In the genomic region with DNA sequence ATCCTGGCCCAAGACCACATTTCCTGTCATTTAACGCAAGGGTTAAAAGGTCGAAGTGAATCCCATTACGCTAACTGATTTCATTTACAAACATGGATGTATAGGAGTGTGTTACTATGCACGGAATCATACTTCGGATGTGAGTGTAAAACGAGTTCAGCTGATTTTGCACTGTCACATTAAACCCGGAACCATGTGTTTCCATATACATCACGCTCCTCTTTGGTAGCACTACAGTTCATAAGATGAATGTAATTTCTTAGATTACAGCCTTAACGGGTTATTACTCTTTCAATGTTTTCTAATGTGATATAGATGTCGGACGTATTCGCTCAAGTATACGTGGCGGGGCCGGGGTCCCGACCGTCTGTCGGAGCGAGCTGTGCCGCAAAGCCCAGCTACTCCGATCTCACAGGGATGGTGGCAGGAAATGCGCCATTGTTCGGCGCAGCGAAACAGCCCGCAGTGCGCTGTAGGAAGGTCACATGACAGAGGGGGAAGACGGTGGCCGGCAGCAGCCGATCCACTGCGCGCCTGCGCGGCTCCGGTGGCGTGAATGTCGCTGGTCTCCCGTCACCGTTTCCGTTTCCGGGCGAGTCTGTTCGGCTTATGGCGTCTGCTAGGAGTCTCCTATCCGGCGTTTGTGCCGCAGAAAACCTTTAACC, we compare ENCODE assay signal across 1 cellular context.
TF ChIP-seq lines count a peak whose summit lies in the region.

No MANE protein-coding gene starts in this region.

TF ChIP-seq in HepG2, 621 proteins besides CTCF, POLR2A, EP300 and RAD21 (continued from another document and continues in another):
- TF ChIP-seq, protein P1, sequence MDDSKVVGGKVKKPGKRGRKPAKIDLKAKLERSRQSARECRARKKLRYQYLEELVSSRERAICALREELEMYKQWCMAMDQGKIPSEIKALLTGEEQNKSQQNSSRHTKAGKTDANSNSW (CRISPR knock-in tag; IDR thresholded peaks at IDR 0.05; ENCODE audit: borderline replicate concordance) = no peak
- TF ChIP-seq, protein P2, sequence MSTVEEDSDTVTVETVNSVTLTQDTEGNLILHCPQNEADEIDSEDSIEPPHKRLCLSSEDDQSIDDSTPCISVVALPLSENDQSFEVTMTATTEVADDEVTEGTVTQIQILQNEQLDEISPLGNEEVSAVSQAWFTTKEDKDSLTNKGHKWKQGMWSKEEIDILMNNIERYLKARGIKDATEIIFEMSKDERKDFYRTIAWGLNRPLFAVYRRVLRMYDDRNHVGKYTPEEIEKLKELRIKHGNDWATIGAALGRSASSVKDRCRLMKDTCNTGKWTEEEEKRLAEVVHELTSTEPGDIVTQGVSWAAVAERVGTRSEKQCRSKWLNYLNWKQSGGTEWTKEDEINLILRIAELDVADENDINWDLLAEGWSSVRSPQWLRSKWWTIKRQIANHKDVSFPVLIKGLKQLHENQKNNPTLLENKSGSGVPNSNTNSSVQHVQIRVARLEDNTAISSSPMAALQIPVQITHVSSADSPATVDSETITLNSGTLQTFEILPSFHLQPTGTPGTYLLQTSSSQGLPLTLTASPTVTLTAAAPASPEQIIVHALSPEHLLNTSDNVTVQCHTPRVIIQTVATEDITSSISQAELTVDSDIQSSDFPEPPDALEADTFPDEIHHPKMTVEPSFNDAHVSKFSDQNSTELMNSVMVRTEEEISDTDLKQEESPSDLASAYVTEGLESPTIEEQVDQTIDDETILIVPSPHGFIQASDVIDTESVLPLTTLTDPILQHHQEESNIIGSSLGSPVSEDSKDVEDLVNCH (CRISPR knock-in tag; IDR thresholded peaks at IDR 0.05) = no peak
- TF ChIP-seq ATF1 (CRISPR knock-in tag; IDR thresholded peaks at IDR 0.05) (peak; percentile 82), MED1 (CRISPR knock-in tag; IDR thresholded peaks at IDR 0.05) (peak; percentile 8; the same call in 1 of the 2 replicates), ZBTB1 (CRISPR knock-in tag; IDR thresholded peaks at IDR 0.05; ENCODE audit: borderline replicate concordance) (no peak), TGIF2 (CRISPR knock-in tag; IDR thresholded peaks at IDR 0.05) (no peak), ATRX (CRISPR knock-in tag; IDR thresholded peaks at IDR 0.05; ENCODE audit: borderline replicate concordance) (no peak), TOE1 (CRISPR knock-in tag; IDR thresholded peaks at IDR 0.05) (no peak), ZNF761 (CRISPR knock-in tag; conservative IDR thresholded peaks at IDR 0.05) (no peak), HNRNPLL (IDR thresholded peaks at IDR 0.05; ENCODE audit: low read depth, low read length, poor library complexity, severe bottlenecking) (peak; percentile 39), ZNF563 (CRISPR knock-in tag; IDR thresholded peaks at IDR 0.05) (no peak), JARID2 (CRISPR knock-in tag; IDR thresholded peaks at IDR 0.05; ENCODE audit: insufficient replicate concordance) (no peak), PRPF4 (IDR thresholded peaks at IDR 0.05; ENCODE audit: low read depth, low read length, poor library complexity, severe bottlenecking) (no peak), HNRNPH1 (optimal IDR thresholded peaks at IDR 0.05; ENCODE audit: low read depth, low read length) (no peak), ZNF264 (CRISPR knock-in tag; IDR thresholded peaks at IDR 0.05) (no peak), ZNF564 (CRISPR knock-in tag; IDR thresholded peaks at IDR 0.05) (no peak), XRCC5 (optimal IDR thresholded peaks at IDR 0.05; ENCODE audit: low read length) (no peak), GATAD1 (CRISPR knock-in tag; IDR thresholded peaks at IDR 0.05) (peak; percentile 80), SMC3 (IDR thresholded peaks at IDR 0.05; ENCODE audit: low read length) (no peak), ZNF674 (CRISPR knock-in tag; IDR thresholded peaks at IDR 0.05; ENCODE audit: low read depth) (no peak), MED13 (CRISPR knock-in tag; IDR thresholded peaks at IDR 0.05) (no peak), SNAPC2 (CRISPR knock-in tag; IDR thresholded peaks at IDR 0.05) (no peak), ZNF431 (CRISPR knock-in tag; IDR thresholded peaks at IDR 0.05; ENCODE audit: borderline replicate concordance, low read depth) (no peak), ZNF274 (CRISPR knock-in tag; IDR thresholded peaks at IDR 0.05) (no peak), TCF12 (IDR thresholded peaks at IDR 0.05) (no peak), TCF12 (CRISPR knock-in tag; IDR thresholded peaks at IDR 0.05) (no peak), ZNF263 (CRISPR knock-in tag; IDR thresholded peaks at IDR 0.05) (no peak), ZEB1 (IDR thresholded peaks at IDR 0.05; ENCODE audit: insufficient replicate concordance, low read depth) (no peak), KLF12 (CRISPR knock-in tag; IDR thresholded peaks at IDR 0.05; ENCODE audit: borderline replicate concordance) (no peak), NKX3-1 (CRISPR knock-in tag; IDR thresholded peaks at IDR 0.05) (no peak), PLRG1 (conservative IDR thresholded peaks at IDR 0.05) (no peak), ISX (CRISPR knock-in tag; conservative IDR thresholded peaks at IDR 0.05) (no peak)
- TF ChIP-seq, protein P3, sequence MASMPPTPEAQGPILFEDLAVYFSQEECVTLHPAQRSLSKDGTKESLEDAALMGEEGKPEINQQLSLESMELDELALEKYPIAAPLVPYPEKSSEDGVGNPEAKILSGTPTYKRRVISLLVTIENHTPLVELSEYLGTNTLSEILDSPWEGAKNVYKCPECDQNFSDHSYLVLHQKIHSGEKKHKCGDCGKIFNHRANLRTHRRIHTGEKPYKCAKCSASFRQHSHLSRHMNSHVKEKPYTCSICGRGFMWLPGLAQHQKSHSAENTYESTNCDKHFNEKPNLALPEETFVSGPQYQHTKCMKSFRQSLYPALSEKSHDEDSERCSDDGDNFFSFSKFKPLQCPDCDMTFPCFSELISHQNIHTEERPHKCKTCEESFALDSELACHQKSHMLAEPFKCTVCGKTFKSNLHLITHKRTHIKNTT (CRISPR knock-in tag; IDR thresholded peaks at IDR 0.05) = no peak
- TF ChIP-seq, protein P4, sequence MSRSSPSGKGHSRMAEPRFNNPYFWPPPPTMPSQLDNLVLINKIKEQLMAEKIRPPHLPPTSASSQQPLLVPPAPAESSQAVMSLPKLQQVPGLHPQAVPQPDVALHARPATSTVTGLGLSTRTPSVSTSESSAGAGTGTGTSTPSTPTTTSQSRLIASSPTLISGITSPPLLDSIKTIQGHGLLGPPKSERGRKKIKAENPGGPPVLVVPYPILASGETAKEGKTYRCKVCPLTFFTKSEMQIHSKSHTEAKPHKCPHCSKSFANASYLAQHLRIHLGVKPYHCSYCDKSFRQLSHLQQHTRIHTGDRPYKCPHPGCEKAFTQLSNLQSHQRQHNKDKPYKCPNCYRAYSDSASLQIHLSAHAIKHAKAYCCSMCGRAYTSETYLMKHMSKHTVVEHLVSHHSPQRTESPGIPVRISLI (CRISPR knock-in tag; IDR thresholded peaks at IDR 0.05; ENCODE audit: borderline replicate concordance) = no peak
- TF ChIP-seq, protein P5, sequence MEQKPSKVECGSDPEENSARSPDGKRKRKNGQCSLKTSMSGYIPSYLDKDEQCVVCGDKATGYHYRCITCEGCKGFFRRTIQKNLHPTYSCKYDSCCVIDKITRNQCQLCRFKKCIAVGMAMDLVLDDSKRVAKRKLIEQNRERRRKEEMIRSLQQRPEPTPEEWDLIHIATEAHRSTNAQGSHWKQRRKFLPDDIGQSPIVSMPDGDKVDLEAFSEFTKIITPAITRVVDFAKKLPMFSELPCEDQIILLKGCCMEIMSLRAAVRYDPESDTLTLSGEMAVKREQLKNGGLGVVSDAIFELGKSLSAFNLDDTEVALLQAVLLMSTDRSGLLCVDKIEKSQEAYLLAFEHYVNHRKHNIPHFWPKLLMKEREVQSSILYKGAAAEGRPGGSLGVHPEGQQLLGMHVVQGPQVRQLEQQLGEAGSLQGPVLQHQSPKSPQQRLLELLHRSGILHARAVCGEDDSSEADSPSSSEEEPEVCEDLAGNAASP (CRISPR knock-in tag; IDR thresholded peaks at IDR 0.05; ENCODE audit: borderline replicate concordance) = no peak
- TF ChIP-seq, protein P6, sequence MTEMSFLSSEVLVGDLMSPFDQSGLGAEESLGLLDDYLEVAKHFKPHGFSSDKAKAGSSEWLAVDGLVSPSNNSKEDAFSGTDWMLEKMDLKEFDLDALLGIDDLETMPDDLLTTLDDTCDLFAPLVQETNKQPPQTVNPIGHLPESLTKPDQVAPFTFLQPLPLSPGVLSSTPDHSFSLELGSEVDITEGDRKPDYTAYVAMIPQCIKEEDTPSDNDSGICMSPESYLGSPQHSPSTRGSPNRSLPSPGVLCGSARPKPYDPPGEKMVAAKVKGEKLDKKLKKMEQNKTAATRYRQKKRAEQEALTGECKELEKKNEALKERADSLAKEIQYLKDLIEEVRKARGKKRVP (CRISPR knock-in tag; IDR thresholded peaks at IDR 0.05) = no peak
- TF ChIP-seq, protein P7, sequence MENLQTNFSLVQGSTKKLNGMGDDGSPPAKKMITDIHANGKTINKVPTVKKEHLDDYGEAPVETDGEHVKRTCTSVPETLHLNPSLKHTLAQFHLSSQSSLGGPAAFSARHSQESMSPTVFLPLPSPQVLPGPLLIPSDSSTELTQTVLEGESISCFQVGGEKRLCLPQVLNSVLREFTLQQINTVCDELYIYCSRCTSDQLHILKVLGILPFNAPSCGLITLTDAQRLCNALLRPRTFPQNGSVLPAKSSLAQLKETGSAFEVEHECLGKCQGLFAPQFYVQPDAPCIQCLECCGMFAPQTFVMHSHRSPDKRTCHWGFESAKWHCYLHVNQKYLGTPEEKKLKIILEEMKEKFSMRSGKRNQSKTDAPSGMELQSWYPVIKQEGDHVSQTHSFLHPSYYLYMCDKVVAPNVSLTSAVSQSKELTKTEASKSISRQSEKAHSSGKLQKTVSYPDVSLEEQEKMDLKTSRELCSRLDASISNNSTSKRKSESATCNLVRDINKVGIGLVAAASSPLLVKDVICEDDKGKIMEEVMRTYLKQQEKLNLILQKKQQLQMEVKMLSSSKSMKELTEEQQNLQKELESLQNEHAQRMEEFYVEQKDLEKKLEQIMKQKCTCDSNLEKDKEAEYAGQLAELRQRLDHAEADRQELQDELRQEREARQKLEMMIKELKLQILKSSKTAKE (CRISPR knock-in tag; IDR thresholded peaks at IDR 0.05; ENCODE audit: borderline replicate concordance) = no peak
- TF ChIP-seq, protein P8, sequence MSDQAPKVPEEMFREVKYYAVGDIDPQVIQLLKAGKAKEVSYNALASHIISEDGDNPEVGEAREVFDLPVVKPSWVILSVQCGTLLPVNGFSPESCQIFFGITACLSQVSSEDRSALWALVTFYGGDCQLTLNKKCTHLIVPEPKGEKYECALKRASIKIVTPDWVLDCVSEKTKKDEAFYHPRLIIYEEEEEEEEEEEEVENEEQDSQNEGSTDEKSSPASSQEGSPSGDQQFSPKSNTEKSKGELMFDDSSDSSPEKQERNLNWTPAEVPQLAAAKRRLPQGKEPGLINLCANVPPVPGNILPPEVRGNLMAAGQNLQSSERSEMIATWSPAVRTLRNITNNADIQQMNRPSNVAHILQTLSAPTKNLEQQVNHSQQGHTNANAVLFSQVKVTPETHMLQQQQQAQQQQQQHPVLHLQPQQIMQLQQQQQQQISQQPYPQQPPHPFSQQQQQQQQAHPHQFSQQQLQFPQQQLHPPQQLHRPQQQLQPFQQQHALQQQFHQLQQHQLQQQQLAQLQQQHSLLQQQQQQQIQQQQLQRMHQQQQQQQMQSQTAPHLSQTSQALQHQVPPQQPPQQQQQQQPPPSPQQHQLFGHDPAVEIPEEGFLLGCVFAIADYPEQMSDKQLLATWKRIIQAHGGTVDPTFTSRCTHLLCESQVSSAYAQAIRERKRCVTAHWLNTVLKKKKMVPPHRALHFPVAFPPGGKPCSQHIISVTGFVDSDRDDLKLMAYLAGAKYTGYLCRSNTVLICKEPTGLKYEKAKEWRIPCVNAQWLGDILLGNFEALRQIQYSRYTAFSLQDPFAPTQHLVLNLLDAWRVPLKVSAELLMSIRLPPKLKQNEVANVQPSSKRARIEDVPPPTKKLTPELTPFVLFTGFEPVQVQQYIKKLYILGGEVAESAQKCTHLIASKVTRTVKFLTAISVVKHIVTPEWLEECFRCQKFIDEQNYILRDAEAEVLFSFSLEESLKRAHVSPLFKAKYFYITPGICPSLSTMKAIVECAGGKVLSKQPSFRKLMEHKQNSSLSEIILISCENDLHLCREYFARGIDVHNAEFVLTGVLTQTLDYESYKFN (CRISPR knock-in tag; conservative IDR thresholded peaks at IDR 0.05) = no peak
- TF ChIP-seq, protein P9, sequence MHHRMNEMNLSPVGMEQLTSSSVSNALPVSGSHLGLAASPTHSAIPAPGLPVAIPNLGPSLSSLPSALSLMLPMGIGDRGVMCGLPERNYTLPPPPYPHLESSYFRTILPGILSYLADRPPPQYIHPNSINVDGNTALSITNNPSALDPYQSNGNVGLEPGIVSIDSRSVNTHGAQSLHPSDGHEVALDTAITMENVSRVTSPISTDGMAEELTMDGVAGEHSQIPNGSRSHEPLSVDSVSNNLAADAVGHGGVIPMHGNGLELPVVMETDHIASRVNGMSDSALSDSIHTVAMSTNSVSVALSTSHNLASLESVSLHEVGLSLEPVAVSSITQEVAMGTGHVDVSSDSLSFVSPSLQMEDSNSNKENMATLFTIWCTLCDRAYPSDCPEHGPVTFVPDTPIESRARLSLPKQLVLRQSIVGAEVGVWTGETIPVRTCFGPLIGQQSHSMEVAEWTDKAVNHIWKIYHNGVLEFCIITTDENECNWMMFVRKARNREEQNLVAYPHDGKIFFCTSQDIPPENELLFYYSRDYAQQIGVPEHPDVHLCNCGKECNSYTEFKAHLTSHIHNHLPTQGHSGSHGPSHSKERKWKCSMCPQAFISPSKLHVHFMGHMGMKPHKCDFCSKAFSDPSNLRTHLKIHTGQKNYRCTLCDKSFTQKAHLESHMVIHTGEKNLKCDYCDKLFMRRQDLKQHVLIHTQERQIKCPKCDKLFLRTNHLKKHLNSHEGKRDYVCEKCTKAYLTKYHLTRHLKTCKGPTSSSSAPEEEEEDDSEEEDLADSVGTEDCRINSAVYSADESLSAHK (CRISPR knock-in tag; IDR thresholded peaks at IDR 0.05; ENCODE audit: borderline replicate concordance) = no peak
- TF ChIP-seq, protein P10, sequence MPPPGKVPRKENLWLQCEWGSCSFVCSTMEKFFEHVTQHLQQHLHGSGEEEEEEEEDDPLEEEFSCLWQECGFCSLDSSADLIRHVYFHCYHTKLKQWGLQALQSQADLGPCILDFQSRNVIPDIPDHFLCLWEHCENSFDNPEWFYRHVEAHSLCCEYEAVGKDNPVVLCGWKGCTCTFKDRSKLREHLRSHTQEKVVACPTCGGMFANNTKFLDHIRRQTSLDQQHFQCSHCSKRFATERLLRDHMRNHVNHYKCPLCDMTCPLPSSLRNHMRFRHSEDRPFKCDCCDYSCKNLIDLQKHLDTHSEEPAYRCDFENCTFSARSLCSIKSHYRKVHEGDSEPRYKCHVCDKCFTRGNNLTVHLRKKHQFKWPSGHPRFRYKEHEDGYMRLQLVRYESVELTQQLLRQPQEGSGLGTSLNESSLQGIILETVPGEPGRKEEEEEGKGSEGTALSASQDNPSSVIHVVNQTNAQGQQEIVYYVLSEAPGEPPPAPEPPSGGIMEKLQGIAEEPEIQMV (CRISPR knock-in tag; IDR thresholded peaks at IDR 0.05; ENCODE audit: low read depth) = no peak
- TF ChIP-seq, protein P11, sequence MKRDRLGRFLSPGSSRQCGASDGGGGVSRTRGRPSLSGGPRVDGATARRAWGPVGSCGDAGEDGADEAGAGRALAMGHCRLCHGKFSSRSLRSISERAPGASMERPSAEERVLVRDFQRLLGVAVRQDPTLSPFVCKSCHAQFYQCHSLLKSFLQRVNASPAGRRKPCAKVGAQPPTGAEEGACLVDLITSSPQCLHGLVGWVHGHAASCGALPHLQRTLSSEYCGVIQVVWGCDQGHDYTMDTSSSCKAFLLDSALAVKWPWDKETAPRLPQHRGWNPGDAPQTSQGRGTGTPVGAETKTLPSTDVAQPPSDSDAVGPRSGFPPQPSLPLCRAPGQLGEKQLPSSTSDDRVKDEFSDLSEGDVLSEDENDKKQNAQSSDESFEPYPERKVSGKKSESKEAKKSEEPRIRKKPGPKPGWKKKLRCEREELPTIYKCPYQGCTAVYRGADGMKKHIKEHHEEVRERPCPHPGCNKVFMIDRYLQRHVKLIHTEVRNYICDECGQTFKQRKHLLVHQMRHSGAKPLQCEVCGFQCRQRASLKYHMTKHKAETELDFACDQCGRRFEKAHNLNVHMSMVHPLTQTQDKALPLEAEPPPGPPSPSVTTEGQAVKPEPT (CRISPR knock-in tag; IDR thresholded peaks at IDR 0.05; ENCODE audit: low read depth) = no peak
